ENCODE assay signal across 28 cellular contexts in the genomic region with DNA sequence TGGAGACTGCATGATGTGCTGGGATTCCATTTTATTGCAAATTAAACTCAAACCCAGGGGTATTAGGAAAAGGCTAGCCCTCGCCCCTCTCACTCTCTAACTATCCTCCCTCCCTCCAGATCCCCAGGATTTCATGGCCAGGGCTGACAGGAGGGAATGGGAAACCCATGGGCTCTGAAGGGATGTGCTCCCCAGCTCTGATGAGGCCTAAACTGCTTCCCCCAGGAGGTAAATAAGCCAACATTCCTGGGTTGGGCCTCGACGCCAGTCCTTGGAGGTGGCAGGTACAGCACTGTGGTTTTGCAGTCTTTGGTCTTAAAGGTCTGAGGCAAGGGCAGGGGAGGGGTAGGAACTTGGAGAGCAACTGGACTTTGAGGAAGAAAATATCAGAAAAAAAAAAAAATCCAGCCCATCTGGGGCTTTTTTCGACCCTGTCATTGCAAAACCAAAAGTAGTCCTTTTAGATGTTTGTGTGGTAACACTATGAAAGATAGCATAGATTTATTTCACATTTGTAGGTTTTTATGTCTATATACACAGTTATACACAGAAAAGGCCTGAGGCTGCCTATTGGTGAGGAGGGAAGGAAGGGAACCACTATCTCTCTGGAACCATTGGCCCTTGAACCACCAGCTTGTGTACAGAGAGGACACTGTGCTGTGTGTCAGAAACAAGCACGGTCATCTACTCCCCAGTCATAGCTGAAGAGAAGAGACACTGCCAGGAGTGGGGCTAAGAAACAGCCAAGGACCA. TPM values are rescaled to one million over a fixed set of nuclear protein-coding genes. Genes with fewer than 3 reads are reported as not detected.
DNase-seq lines count a peak whose midpoint lies in the region; ATAC-seq, FAIRE-seq and TF ChIP-seq lines count a peak whose summit lies in the region.
"Had no signal": no experiment of that assay in that cellular context is flagged by ENCODE, and none has a peak within 500 bp of the region (broad histone marks: within the 10 kb centered on the region; RNA-seq: fewer than 3 reads in every experiment).

No MANE protein-coding gene starts in this region.

- FAIRE-seq in K562 (lab: Jason Lieb, UNC) = no peak
- FAIRE-seq: G401.6 had no signal

- no TSS peak for BruUV-seq in K562 (replicated peaks; lab: Mats Ljungman, UMichigan)

- CTCF ChIA-PET in GM10248 (lab: Yijun Ruan, JAX) = interaction anchor here (1.0 to 9.8 kb wide), 6 partner anchors 10 to 29 kb away, joined by 3 to 77 read pairs (median 6); a partner anchor contains a TSS
- CTCF ChIA-PET in K562 (lab: Yijun Ruan, JAX; ENCODE audit: low intra/inter-chr PET ratio) = interaction anchor here (0.6 kb wide), 1 partner anchor 13 kb away, joined by 3 read pairs; no protein-coding TSS in a partner anchor

- no peaks in the 10 kb centered on the region for H3K9me1 ChIP-seq in K562 (ENCODE audit: control insufficient read depth, insufficient read depth, low read length)

- peaks cover 0 to 28% of the 10 kb centered on the region in 2 experiments; a peak in 3 of 5 replicates for H3K4me1 ChIP-seq in K562 (replicated peaks in 1 of 2; ENCODE audit: control insufficient read depth in 2 of 2, insufficient read depth in 2 of 2, low read length in 2 of 2)
- H3K4me1 ChIP-seq: BE2C, lower lobe of right lung had no signal

- no peak overlapping the region for H3K9ac ChIP-seq in K562 (ENCODE audit: insufficient read depth in 1 of 2, low read depth in 2 of 2, low read length in 2 of 2)
- H3K9ac ChIP-seq: GM23248 had no signal

- TF ChIP-seq RAD21 in K562 (CRISPR knock-in tag; conservative IDR thresholded peaks at IDR 0.05 in 1 of 2, IDR thresholded peaks at IDR 0.05 in 1 of 2) = no peak

- H3K79me2 ChIP-seq in K562 (ENCODE audit: control insufficient read depth, insufficient read depth, low read length) = no peaks in the 10 kb centered on the region

- no peak for TF ChIP-seq CTCF in GM10248 (IDR thresholded peaks at IDR 0.05; ENCODE audit: control extremely low read depth, extremely low read depth, low read depth, missing control alignments)
- no peak for TF ChIP-seq CTCF in GM13976 (IDR thresholded peaks at IDR 0.05; ENCODE audit: borderline replicate concordance, control extremely low read depth, extremely low read depth, insufficient read depth, missing control alignments)
- TF ChIP-seq CTCF in K562 (IDR thresholded peaks at IDR 0.05 in 2 of 3, conservative IDR thresholded peaks at IDR 0.05 in 1 of 3; ENCODE audit: insufficient read depth in 2 of 3, low read depth in 1 of 3, low read length in 3 of 3) = no peak

- H4K20me1 ChIP-seq in K562 (replicated peaks; ENCODE audit: control insufficient read depth, insufficient read depth, low read length) = no peaks in the 10 kb centered on the region

- WGBS in K562 (ENCODE audit: insufficient coverage, low coverage, missing lambda C conversion rate) = 17% methylated on average over 5 of the region's 5 CpGs

- H3K27ac ChIP-seq in K562 (ENCODE audit: extremely low read depth, low read depth, low read length) = no peak overlapping the region
- H3K27ac ChIP-seq: coronary artery, GM23248, heart right ventricle, lower lobe of right lung, ovary, SK-N-MC had no signal

- H3K36me3 ChIP-seq in K562 (ENCODE audit: control insufficient read depth, insufficient read depth, low read length) = no peaks in the 10 kb centered on the region
- H3K36me3 ChIP-seq: BE2C, lower lobe of right lung, ovary had no signal

- no peak overlapping the region for H3K4me2 ChIP-seq in K562 (ENCODE audit: insufficient read depth, low read length)

- peak; percentile 20; the same call in 1 of the 3 replicates for ATAC-seq in K562
- ATAC-seq: heart right ventricle, lower lobe of right lung, T-helper 17 cell had no signal

- no peak for TF ChIP-seq EP300 in K562 (IDR thresholded peaks at IDR 0.05; ENCODE audit: low read length)

- H3K9me3 ChIP-seq in K562 (replicated peaks; ENCODE audit: control insufficient read depth, insufficient read depth, low read depth, low read length) = no peaks in the 10 kb centered on the region
- H3K9me3 ChIP-seq: BE2C, heart right ventricle, lower lobe of right lung, ovary had no signal

- H2AFZ ChIP-seq in K562 (ENCODE audit: low read depth, low read length) = no peak overlapping the region
- H2AFZ ChIP-seq: GM23248 had no signal

- H3K27me3 ChIP-seq in K562 (ENCODE audit: control insufficient read depth in 2 of 2, insufficient read depth in 2 of 2, low read length in 2 of 2) = no peaks in the 10 kb centered on the region
- H3K27me3 ChIP-seq: BE2C, ovary had no signal

- DNase-seq in GM10248 (ENCODE audit: extremely low spot score) (peak; percentile 60), GM13976 (ENCODE audit: low spot score) (peak; percentile 69), K562 (ENCODE audit: extremely low read depth in 1 of 4, low spot score in 3 of 4) (no peak), DMS53 (lab: John Stamatoyannopoulos, UW) (no peak), epidermal melanocyte (ENCODE audit: insufficient read length, low spot score) (no peak), NCI-H2171 (lab: John Stamatoyannopoulos, UW) (no peak)
- DNase-seq: ACHN; activated effector memory CD4-positive, alpha-beta T cell treated with anti-CD3 and anti-CD28 coated beads, Interleukin-2, amount 50 U/mL, for 16 hours; activated naive CD8-positive, alpha-beta T cell treated with anti-CD3 and anti-CD28 coated beads for 36 hours; activated T-cell treated with anti-CD3 and anti-CD28 coated beads for 4 hours; aorta; BE2C; effector memory CD4-positive, alpha-beta T cell; foreskin fibroblast; GM23248; heart right ventricle; kidney glomerular epithelial cell; lower lobe of right lung; MV-4-11; NCI-H1436 treated with DMSO at 0.1 percent for 48 hours; NCI-H446; NCI-H82; ovary; T-helper 17 cell had no signal

- H3K4me3 ChIP-seq in K562 = no peak overlapping the region
- H3K4me3 ChIP-seq: coronary artery, GM23248, heart right ventricle, lower lobe of right lung, ovary, SK-N-MC, skin epidermis had no signal

- POLR2A ChIA-PET in GM10248 (lab: Yijun Ruan, JAX) (interaction anchor here (0.7 kb wide), 1 partner anchor 19 kb away, joined by 3 read pairs; a partner anchor contains a TSS), K562 (lab: Yijun Ruan, JAX) (interaction anchor here (1.6 kb wide), 1 partner anchor 12 kb away, joined by 6 read pairs; no protein-coding TSS in a partner anchor)

- intact Hi-C loops in K562 (cut with micrococcal nuclease) = no loop called here

- no peak for TF ChIP-seq POLR2A in K562 (conservative IDR thresholded peaks at IDR 0.05)

- in situ Hi-C loops in GM13976 (cut with MboI; ENCODE audit: low sequenced_read_pairs, unreplicated experiment) = no loop called here
- in situ Hi-C loops in K562 (cut with MboI) = no loop called here

RNA-seq across cellular contexts. Expression of a gene that starts 12.0 kb away (rescaled TPM):
- 0.88 and 2.5 TPM in 2 replicates for total RNA-seq in K562 (2011; cell fraction: chromatin; rRNA removed; ENCODE audit: low replicate concordance)
- 1.8 and 2.0 TPM in 2 replicates for total RNA-seq in K562 (2011; cell fraction: nucleolus; rRNA removed)
- 0.95 and 1.2 TPM in 2 replicates for total RNA-seq in K562 (2011; cell fraction: nucleoplasm; rRNA removed)
- 0.78 and 0.86 TPM in 2 replicates for total RNA-seq in K562 (2014; rRNA removed)
- 0.22 and 0.29 TPM in 2 replicates for total RNA-seq in K562 (2014; rRNA removed; fragmentation: Illumina TruSeq; extraction: Trizol)
- total RNA-seq in K562 (2015; rRNA removed; fragmentation: Illumina TruSeq; extraction: Trizol) = 0.29 and 0.34 TPM in 2 replicates
- total RNA-seq in K562 (2021) = 1.1 and 1.2 TPM in 2 replicates
- 0.49 and 0.55 TPM in 2 replicates for polyA plus RNA-seq in K562 (2011; rRNA removed)
- 0.56 and 0.91 TPM in 2 replicates for polyA plus RNA-seq in K562 (2011; cell fraction: cytosol; rRNA removed)
- polyA plus RNA-seq in K562 (2011; cell fraction: nucleus; rRNA removed) = 0.65 and 1.1 TPM in 2 replicates
- 0.86 and 1.8 TPM in 2 replicates for polyA plus RNA-seq in K562 (2012)
- 0.31 and 0.61 TPM in 2 replicates for polyA plus RNA-seq in K562 (2014; fragmentation: Illumina TruSeq; extraction: Trizol)
- under 1 TPM; 0.10 to 0.17 TPM for polyA plus RNA-seq in K562 (2014; fragmentation: Nextera tagmentation; extraction: Ambion mirVana)
- 0.38 and 0.71 TPM in 2 replicates for polyA plus RNA-seq in K562 (2014; rRNA removed)
- 0.09 and 0.35 TPM in 2 replicates for polyA minus RNA-seq in K562 (2011; rRNA and poly(A)+ RNA removed)
- polyA minus RNA-seq in K562 (2011; cell fraction: cytosol; rRNA and poly(A)+ RNA removed) = 0.64 and 0.67 TPM in 2 replicates
- polyA minus RNA-seq in K562 (2011; cell fraction: nucleus; rRNA and poly(A)+ RNA removed) = 0.22 and 0.27 TPM in 2 replicates
- total RNA-seq: GM23248 had no signal
- polyA plus RNA-seq: GM23248 had no signal

RNA-seq across cellular contexts. Expression of a gene that starts 18.5 kb away (rescaled TPM):
- total RNA-seq in K562 (2011; cell fraction: chromatin; rRNA removed; ENCODE audit: low replicate concordance) = 17.2 and 40.4 TPM in 2 replicates
- 28.6 and 34.4 TPM in 2 replicates for total RNA-seq in K562 (2011; cell fraction: nucleolus; rRNA removed)
- total RNA-seq in K562 (2011; cell fraction: nucleoplasm; rRNA removed) = 33.1 and 41.8 TPM in 2 replicates
- total RNA-seq in K562 (2014; rRNA removed) (64.6 and 66.9 TPM in 2 replicates), K562 (2014; rRNA removed; fragmentation: Illumina TruSeq; extraction: Trizol) (17.9 and 18.7 TPM in 2 replicates), K562 (2015; rRNA removed; fragmentation: Illumina TruSeq; extraction: Trizol) (22.1 and 23.1 TPM in 2 replicates), K562 (2021) (37.8 and 45.5 TPM in 2 replicates)
- polyA plus RNA-seq in K562 (2011; rRNA removed) (29.8 and 36.2 TPM in 2 replicates), K562 (2014; fragmentation: Illumina TruSeq; extraction: Trizol) (60.7 and 65.5 TPM in 2 replicates), K562 (2014; fragmentation: Nextera tagmentation; extraction: Ambion mirVana) (10 to 100 TPM; 10.1 to 14.6 TPM), K562 (2014; rRNA removed) (58.7 and 68.6 TPM in 2 replicates)
- polyA plus RNA-seq in K562 (2011; cell fraction: cytosol; rRNA removed) = 39.9 and 51.1 TPM in 2 replicates
- polyA plus RNA-seq in K562 (2011; cell fraction: nucleus; rRNA removed) = 23.3 and 30.8 TPM in 2 replicates
- polyA plus RNA-seq in K562 (2012) = 35.4 and 103 TPM in 2 replicates
- polyA minus RNA-seq in K562 (2011; rRNA and poly(A)+ RNA removed) = 18.3 and 23.9 TPM in 2 replicates
- polyA minus RNA-seq in K562 (2011; cell fraction: cytosol; rRNA and poly(A)+ RNA removed) = 18.9 and 19.3 TPM in 2 replicates
- polyA minus RNA-seq in K562 (2011; cell fraction: nucleus; rRNA and poly(A)+ RNA removed) = 10.6 and 14.3 TPM in 2 replicates

RNA-seq across cellular contexts. Expression of a gene that starts 21.2 kb away (rescaled TPM):
- 180 and 244 TPM in 2 replicates for total RNA-seq in K562 (2011; cell fraction: chromatin; rRNA removed; ENCODE audit: low replicate concordance)
- 111 and 117 TPM in 2 replicates for total RNA-seq in K562 (2011; cell fraction: nucleolus; rRNA removed)
- 168 and 236 TPM in 2 replicates for total RNA-seq in K562 (2011; cell fraction: nucleoplasm; rRNA removed)
- total RNA-seq in K562 (2014; rRNA removed) (145 and 157 TPM in 2 replicates), K562 (2014; rRNA removed; fragmentation: Illumina TruSeq; extraction: Trizol) (262 and 288 TPM in 2 replicates), K562 (2015; rRNA removed; fragmentation: Illumina TruSeq; extraction: Trizol) (191 and 206 TPM in 2 replicates), K562 (2021) (149 and 153 TPM in 2 replicates)
- polyA plus RNA-seq in K562 (2011; rRNA removed) (75.6 and 120 TPM in 2 replicates), K562 (2014; fragmentation: Illumina TruSeq; extraction: Trizol) (206 and 239 TPM in 2 replicates), K562 (2014; fragmentation: Nextera tagmentation; extraction: Ambion mirVana) (10 to 100 TPM; 85.8 to 94.3 TPM), K562 (2014; rRNA removed) (148 and 173 TPM in 2 replicates)
- polyA plus RNA-seq in K562 (2011; cell fraction: cytosol; rRNA removed) = 29.9 and 31.1 TPM in 2 replicates
- polyA plus RNA-seq in K562 (2011; cell fraction: nucleus; rRNA removed) = 49.5 and 50.7 TPM in 2 replicates
- 172 and 176 TPM in 2 replicates for polyA plus RNA-seq in K562 (2012)
- 82.6 and 112 TPM in 2 replicates for polyA minus RNA-seq in K562 (2011; rRNA and poly(A)+ RNA removed)
- polyA minus RNA-seq in K562 (2011; cell fraction: cytosol; rRNA and poly(A)+ RNA removed) = 46.2 and 60.0 TPM in 2 replicates
- polyA minus RNA-seq in K562 (2011; cell fraction: nucleus; rRNA and poly(A)+ RNA removed) = 49.0 and 75.2 TPM in 2 replicates

RNA-seq across cellular contexts. Expression of a gene that starts 59.9 kb away (rescaled TPM):
- total RNA-seq in K562 (2011; cell fraction: chromatin; rRNA removed; ENCODE audit: low replicate concordance) = 0.44 and 0.86 TPM in 2 replicates
- total RNA-seq in K562 (2011; cell fraction: nucleolus; rRNA removed) = 0.79 and 0.83 TPM in 2 replicates
- total RNA-seq in K562 (2011; cell fraction: nucleoplasm; rRNA removed) = 0.73 and 1.5 TPM in 2 replicates
- 0.20 TPM in 1 of 2 replicates, not detected in the other for total RNA-seq in K562 (2014; rRNA removed)
- 0.16 and 0.25 TPM in 2 replicates for total RNA-seq in K562 (2014; rRNA removed; fragmentation: Illumina TruSeq; extraction: Trizol)
- 0.08 and 0.11 TPM in 2 replicates for total RNA-seq in K562 (2015; rRNA removed; fragmentation: Illumina TruSeq; extraction: Trizol)
- 0.22 and 0.34 TPM in 2 replicates for total RNA-seq in K562 (2021)
- polyA plus RNA-seq in K562 (2011; rRNA removed) = 0.35 and 0.42 TPM in 2 replicates
- polyA plus RNA-seq in K562 (2011; cell fraction: cytosol; rRNA removed) = 0.48 and 0.63 TPM in 2 replicates
- polyA plus RNA-seq in K562 (2011; cell fraction: nucleus; rRNA removed) = 0.80 and 0.84 TPM in 2 replicates
- 0.25 and 1.9 TPM in 2 replicates for polyA plus RNA-seq in K562 (2012)
- polyA plus RNA-seq in K562 (2014; fragmentation: Illumina TruSeq; extraction: Trizol) = 0.28 and 0.29 TPM in 2 replicates
- under 1 TPM; 0.03 to 0.04 TPM for polyA plus RNA-seq in K562 (2014; fragmentation: Nextera tagmentation; extraction: Ambion mirVana)
- polyA plus RNA-seq in K562 (2014; rRNA removed) = 0.15 and 0.74 TPM in 2 replicates
- polyA minus RNA-seq in K562 (2011; rRNA and poly(A)+ RNA removed) = 0.11 and 0.18 TPM in 2 replicates
- not detected in 2 replicates for polyA minus RNA-seq in K562 (2011; cell fraction: cytosol; rRNA and poly(A)+ RNA removed)
- not detected in 2 replicates for polyA minus RNA-seq in K562 (2011; cell fraction: nucleus; rRNA and poly(A)+ RNA removed)
- total RNA-seq: aorta, GM23248 had no signal
- polyA plus RNA-seq: GM23248 had no signal

Comparison
In these comparisons a context has a peak if more than half of its experiments do, and no peak if none do; other contexts are left out.
1. DNase-seq: peak in GM10248 (single experiment) and GM13976 (single experiment); none in K562 (0 of 4), DMS53 (single experiment), epidermal melanocyte (single experiment) and NCI-H2171 (single experiment).